In the genomic region with DNA sequence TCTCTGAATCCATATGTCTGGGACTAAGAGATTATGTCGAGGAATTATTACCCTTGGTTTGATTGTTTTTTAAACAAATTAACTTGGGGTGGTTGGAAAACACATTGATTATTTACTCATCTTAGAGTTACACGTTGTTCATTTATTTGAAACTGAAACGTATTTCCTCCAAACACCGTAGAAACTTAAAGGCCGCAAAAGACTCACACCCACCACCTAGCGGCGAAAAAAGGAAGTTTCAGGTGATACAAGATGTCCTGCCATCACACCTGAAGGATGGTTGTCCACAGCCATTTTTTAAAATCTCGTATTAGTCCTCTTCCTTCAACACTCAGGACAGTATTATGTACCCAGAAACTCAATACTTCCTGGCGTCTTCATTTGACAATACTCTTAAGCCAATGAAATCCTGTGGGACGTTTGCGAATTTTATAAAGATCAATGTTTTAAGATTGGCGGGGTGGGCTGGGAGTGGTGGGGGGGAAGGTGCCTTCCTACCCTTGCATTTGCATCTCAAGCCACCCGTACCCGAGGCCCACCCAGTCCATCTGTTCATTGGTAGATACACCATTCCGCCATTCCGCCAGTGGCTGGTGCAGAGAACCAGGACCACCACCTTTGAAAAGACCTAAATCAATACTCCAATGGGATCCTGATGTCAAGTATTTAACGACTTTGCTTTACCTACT, we compare ENCODE assay signal across 8 cellular contexts. TPM values are rescaled to one million over a fixed set of nuclear protein-coding genes. Genes with fewer than 3 reads are reported as not detected.
DNase-seq lines count a peak whose midpoint lies in the region; ATAC-seq and TF ChIP-seq lines count a peak whose summit lies in the region.

No MANE protein-coding gene starts in this region.

- peak overlapping the region; percentile 95 for H3K4me3 ChIP-seq in OCI-LY7 (ENCODE audit: low read depth, low read length, poor library complexity, severe bottlenecking)

- no peaks in the 10 kb centered on the region for H3K27me3 Mint-ChIP-seq in type B pancreatic cell

- DNase-seq in COLO829 (ENCODE audit: low spot score) (peak; percentile 14), OCI-LY7 (ENCODE audit: low spot score) (peak; percentile 88), fibroblast of the conjunctiva (ENCODE audit: low read depth) (peak; percentile 36), pons (ENCODE audit: low spot score) (peak; percentile 66), type B pancreatic cell (ENCODE audit: extremely low spot score, unreplicated experiment) (peak; percentile 74)
- DNase-seq in activated T-cell treated with anti-CD3 and anti-CD28 coated beads, Interleukin-2, amount 50 U/mL, for 48 hours: peak; percentile 85 to 86

- H3K27ac ChIP-seq in OCI-LY7 (ENCODE audit: low read depth, low read length, poor library complexity, severe bottlenecking): peak overlapping the region; percentile 89

- peak overlapping the region; percentile 86 for H3K4me3 Mint-ChIP-seq in type B pancreatic cell

- ATAC-seq in HG03378 (IDR thresholded peaks at IDR 0.05; ENCODE audit: unreplicated experiment): peak; percentile 37
- ATAC-seq in HG02763 (IDR thresholded peaks at IDR 0.05; ENCODE audit: unreplicated experiment): no peak

- H3K4me1 Mint-ChIP-seq in type B pancreatic cell (ENCODE audit: unreplicated experiment): peaks cover 28% of the 10 kb centered on the region

- peaks cover 35% of the 10 kb centered on the region for H3K79me2 ChIP-seq in OCI-LY7 (ENCODE audit: insufficient read depth, low read depth, low read length)

- H3K9me3 ChIP-seq in OCI-LY7 (ENCODE audit: low read length): no peaks in the 10 kb centered on the region

- CTCF ChIA-PET in OCI-LY7 (lab: Charles Lee; ENCODE audit: unreplicated experiment): no interaction called here

- no TSS peak for BruUV-seq in OCI-LY7 (replicated peaks; lab: Mats Ljungman, UMichigan)

- no peaks in the 10 kb centered on the region for H3K36me3 Mint-ChIP-seq in type B pancreatic cell

- intact Hi-C loops in OCI-LY7 (cut with micrococcal nuclease; ENCODE audit: unreplicated experiment): loop anchor here (1.0 to 5.0 kb wide), 8 partner anchors 43 to 558 kb away; partner anchors contain the start of genes BLNK, PIK3AP1 and TM9SF3

- H3K9me2 ChIP-seq in OCI-LY7 (ENCODE audit: insufficient read depth, low read length): no peaks in the 10 kb centered on the region

- POLR2A ChIA-PET in OCI-LY7 (lab: Charles Lee): interaction anchor here (0.9 to 1.2 kb wide), 2 partner anchors 61 to 136 kb away, joined by 3 to 5 read pairs; no protein-coding TSS in a partner anchor

- peak overlapping the region; percentile 81 for H2AFZ ChIP-seq in OCI-LY7 (ENCODE audit: low read length)

- peaks cover 45% of the 10 kb centered on the region for H3K4me1 ChIP-seq in OCI-LY7 (ENCODE audit: insufficient read depth, low read length, poor library complexity, severe bottlenecking)

- peak overlapping the region; percentile 91 for H3K4me2 ChIP-seq in OCI-LY7 (ENCODE audit: low read length)

- peak overlapping the region; percentile 87 for H3K27ac Mint-ChIP-seq in type B pancreatic cell

- TF ChIP-seq CTCF in OCI-LY7 (conservative IDR thresholded peaks at IDR 0.05; ENCODE audit: low read length): peak; percentile 98
- peak; percentile 92 for TF ChIP-seq CTCF in type B pancreatic cell (conservative IDR thresholded peaks at IDR 0.05)

- peaks cover 13% of the 10 kb centered on the region for H4K20me1 ChIP-seq in OCI-LY7 (ENCODE audit: insufficient read depth, low read length)

- H3K9me3 Mint-ChIP-seq in type B pancreatic cell: no peaks in the 10 kb centered on the region

- H3K36me3 ChIP-seq in OCI-LY7 (ENCODE audit: insufficient read depth, low read length): peaks cover 21% of the 10 kb centered on the region

RNA-seq across cellular contexts. Expression of gene LCOR, which starts 1.4 kb away (rescaled TPM):
- 17.1 and 32.1 TPM in 2 replicates for total RNA-seq in OCI-LY7 (2014; rRNA removed; shearing (Covaris generic))
- total RNA-seq in OCI-LY7 (2022) (54.5 and 58.4 TPM in 2 replicates), type B pancreatic cell (ENCODE audit: low replicate concordance) (53.6 and 55.1 TPM in 2 replicates)

Comparison
In these comparisons a context has a peak if more than half of its experiments do, and no peak if none do; other contexts are left out.
1. DNase-seq: peak in every context shown above with its lines; median percentile 88 in OCI-LY7; 86 in activated T-cell treated with anti-CD3 and anti-CD28 coated beads, Interleukin-2, amount 50 U/mL, for 48 hours; 74 in type B pancreatic cell; 66 in pons; 36 in fibroblast of the conjunctiva; 14 in COLO829.